Comparison of ENCODE assay signal across 8 cellular contexts in genomic region chr2:181123798-181124217, GRCh38.
A peak's percentile ranks its signal among the peaks of the same experiment; 100 is the strongest.
DNase-seq lines count a peak whose midpoint lies in the region; ATAC-seq, FAIRE-seq and TF ChIP-seq lines count a peak whose summit lies in the region.

No MANE protein-coding gene starts in this region.

- H3K9me3 ChIP-seq in neuronal stem cell (replicated peaks in 1 of 2; ENCODE audit: control insufficient read depth in 2 of 2, insufficient read depth in 1 of 2, low read depth in 1 of 2, low read length in 2 of 2) = no peaks in the 10 kb centered on the region

- H3K36me3 Mint-ChIP-seq in mesothelial cell of epicardium = no peaks in the 10 kb centered on the region

- H4K8ac ChIP-seq in neuronal stem cell (ENCODE audit: low read depth, low read length) = no peak overlapping the region

- no peak overlapping the region for H3K9ac ChIP-seq in neuronal stem cell (ENCODE audit: low read depth, low read length, poor library complexity)

- H2BK15ac ChIP-seq in neuronal stem cell (ENCODE audit: low read length) = no peak overlapping the region

- ATAC-seq in GM21528 (IDR thresholded peaks at IDR 0.05; ENCODE audit: low FRiP score, unreplicated experiment) = peak; percentile 88

- no peaks in the 10 kb centered on the region for H3K9me3 Mint-ChIP-seq in mesothelial cell of epicardium

- H4K91ac ChIP-seq in neuronal stem cell (ENCODE audit: low read depth, low read length, poor library complexity) = no peak overlapping the region

- H3K23ac ChIP-seq in neuronal stem cell (ENCODE audit: low read depth, low read length, poor library complexity) = no peak overlapping the region

- no peak for TF ChIP-seq CTCF in mesothelial cell of epicardium (IDR thresholded peaks at IDR 0.05; ENCODE audit: unreplicated experiment)

- no CpG with 5 or more reads among the region's 2 CpGs for WGBS in neuronal stem cell (ENCODE audit: extremely low coverage in 2 of 2, insufficient read length in 2 of 2, insufficient replicate concordance in 1 of 2), 2 donors

- H2AK5ac ChIP-seq in neuronal stem cell (ENCODE audit: low read depth, low read length) = no peak overlapping the region

- H3K27me3 ChIP-seq in neuronal stem cell (ENCODE audit: control insufficient read depth in 3 of 3, insufficient read depth in 3 of 3, low read depth in 1 of 3, low read length in 3 of 3) (no peaks in the 10 kb centered on the region), H7 (ENCODE audit: control insufficient read depth, insufficient read depth, low read length) (no peaks in the 10 kb centered on the region)

- H3K4me1 Mint-ChIP-seq in mesothelial cell of epicardium = peaks cover 2% of the 10 kb centered on the region

- no peak overlapping the region for H2BK120ac ChIP-seq in neuronal stem cell (ENCODE audit: low read depth, low read length)

- no peak for TF ChIP-seq POLR2A in GM12891 (IDR thresholded peaks at IDR 0.05; ENCODE audit: low read depth, low read length)

- no peaks in the 10 kb centered on the region for H3K79me1 ChIP-seq in neuronal stem cell (ENCODE audit: low read depth, low read length)

- peak; percentile 97 for FAIRE-seq in GM12891 (lab: Jason Lieb, UNC)

- no peak overlapping the region for H3K4me2 ChIP-seq in neuronal stem cell (ENCODE audit: insufficient read depth, low read length, poor library complexity, severe bottlenecking)

- no peak overlapping the region for H3K27ac ChIP-seq in neuronal stem cell (replicated peaks; ENCODE audit: low read length)

- peak; percentile 12 for DNase-seq in GM12891 (ENCODE audit: insufficient read length, low spot score)
- DNase-seq in Jurkat, Clone E6-1 (ENCODE audit: low read depth, low spot score) = peak; percentile 91
- DNase-seq in activated T-cell treated with anti-CD3 and anti-CD28 coated beads, Interleukin-2, amount 50 U/mL, for 1 hour = peak; percentile 44
- no peak for DNase-seq in neuronal stem cell (ENCODE audit: low spot score)
- no peak for DNase-seq in H7
- DNase-seq in NCI-H1417 treated with DMSO at 0.1 percent for 48 hours (lab: John Stamatoyannopoulos, UW) = no peak
- no peak for DNase-seq in mesothelial cell of epicardium (ENCODE audit: low spot score in 2 of 2, unreplicated experiment in 2 of 2)

- H3K4me3 Mint-ChIP-seq in mesothelial cell of epicardium = no peak overlapping the region

- no peak overlapping the region for H3K27ac Mint-ChIP-seq in mesothelial cell of epicardium

- no peaks in the 10 kb centered on the region for H3K27me3 Mint-ChIP-seq in mesothelial cell of epicardium (ENCODE audit: low read depth)

- H3K4ac ChIP-seq in neuronal stem cell (ENCODE audit: low read length) = no peak overlapping the region

- no peak overlapping the region for H2BK5ac ChIP-seq in neuronal stem cell (ENCODE audit: low read length)

- H3K18ac ChIP-seq in neuronal stem cell (ENCODE audit: low read length) = no peak overlapping the region

- H3K14ac ChIP-seq in neuronal stem cell (ENCODE audit: low read length) = no peak overlapping the region

- peak overlapping the region; percentile 40 for H3K4me3 ChIP-seq in Jurkat, Clone E6-1 (ENCODE audit: low read length)
- H3K4me3 ChIP-seq in neuronal stem cell (ENCODE audit: low read length in 2 of 2) (no peak overlapping the region), H7 (ENCODE audit: insufficient read depth, low read depth, low read length) (no peak overlapping the region)

- peak overlapping the region; percentile 74 for H2AFZ ChIP-seq in neuronal stem cell (ENCODE audit: low read length)

- H3K4me1 ChIP-seq in neuronal stem cell (ENCODE audit: control insufficient read depth in 2 of 2, insufficient read depth in 1 of 2, low read depth in 1 of 2, low read length in 2 of 2) = peaks cover 0 to 10% of the 10 kb centered on the region in 2 donors

- no peak overlapping the region for H2BK12ac ChIP-seq in neuronal stem cell (ENCODE audit: low read length)

- H3K36me3 ChIP-seq in neuronal stem cell (replicated peaks in 1 of 2; ENCODE audit: control insufficient read depth in 2 of 2, insufficient read depth in 2 of 2, low read length in 2 of 2) (no peaks in the 10 kb centered on the region), H7 (replicated peaks; ENCODE audit: control insufficient read depth, insufficient read depth, low read length) (no peaks in the 10 kb centered on the region)

TF ChIP-seq in GM12891, 5 proteins besides CTCF, POLR2A, EP300 and RAD21:
- TF ChIP-seq PAX5 (IDR thresholded peaks at IDR 0.05; ENCODE audit: insufficient read depth, low read length, severe bottlenecking) = no peak
- TF ChIP-seq TAF1 (IDR thresholded peaks at IDR 0.05; ENCODE audit: low read depth, low read length) = 0 out of 2 replicates have a peak, but pooled peaks have one; percentile 24

Comparison
In these comparisons a context has a peak if more than half of its experiments do, and no peak if none do; other contexts are left out.
1. DNase-seq: peak in GM12891 (single experiment), Jurkat, Clone E6-1 (single experiment) and activated T-cell treated with anti-CD3 and anti-CD28 coated beads, Interleukin-2, amount 50 U/mL, for 1 hour (single experiment); none in neuronal stem cell (single experiment), H7 (single experiment), NCI-H1417 treated with DMSO at 0.1 percent for 48 hours (single experiment) and mesothelial cell of epicardium (0 of 2).